Comparison of ENCODE assay signal across 8 cellular contexts in genomic region chr5:151150484-151151262, GRCh38. TPM values are rescaled to one million over a fixed set of nuclear protein-coding genes. Genes with fewer than 3 reads are reported as not detected.
DNase-seq lines count a peak whose midpoint lies in the region; ATAC-seq lines count a peak whose summit lies in the region.

No MANE protein-coding gene starts in this region.

- H3K27ac ChIP-seq in angular gyrus (ENCODE audit: low read depth, low read length) = peak overlapping the region; percentile 65

- intact Hi-C loops in left colon (cut with DNase I, micrococcal nuclease) = no loop called here

- ATAC-seq in HG03039 (IDR thresholded peaks at IDR 0.05; ENCODE audit: unreplicated experiment) (peak; percentile 36), left colon (peak; percentile 46)

- DNase-seq in NCI-H748 (lab: John Stamatoyannopoulos, UW; ENCODE audit: unreplicated experiment) = peak; percentile 30
- no peak for DNase-seq in NCI-H748 treated with DMSO at 0.1 percent for 48 hours (lab: John Stamatoyannopoulos, UW)
- peak; percentile 17 for DNase-seq in SK-N-DZ (ENCODE audit: low spot score)
- DNase-seq in left colon = peak; percentile 54 to 58
- DNase-seq in stimulated activated CD8-positive, alpha-beta memory T cell treated with anti-CD3 and anti-CD28 coated beads, Interleukin-12 subunit alpha, Interleukin-12 subunit beta, amount 100 ng/mL, for 1 hour (ENCODE audit: low read depth) = peak; percentile 62
- DNase-seq in inferior parietal cortex (ENCODE audit: extremely low spot score) = no peak

RNA-seq across cellular contexts. Expression of gene ANXA6, which starts 6.9 kb away (rescaled TPM):
- 82.5 and 86.8 TPM in 2 replicates for polyA plus RNA-seq in SK-N-DZ (2014; cell fraction: cytosol; rRNA removed)
- polyA plus RNA-seq in SK-N-DZ (2014; cell fraction: nucleus; rRNA removed) = 62.4 and 66.7 TPM in 2 replicates
- 10 to 100 TPM; 20.3 to 46.8 TPM for total RNA-seq in left colon

Comparison
In these comparisons a context has a peak if more than half of its experiments do, and no peak if none do; other contexts are left out.
1. DNase-seq: peak in NCI-H748 (single experiment), SK-N-DZ (single experiment), left colon (2 of 2) and stimulated activated CD8-positive, alpha-beta memory T cell treated with anti-CD3 and anti-CD28 coated beads, Interleukin-12 subunit alpha, Interleukin-12 subunit beta, amount 100 ng/mL, for 1 hour (single experiment); none in NCI-H748 treated with DMSO at 0.1 percent for 48 hours (single experiment) and inferior parietal cortex (single experiment).